ENCODE assay signal across 1 cellular context in the genomic region with DNA sequence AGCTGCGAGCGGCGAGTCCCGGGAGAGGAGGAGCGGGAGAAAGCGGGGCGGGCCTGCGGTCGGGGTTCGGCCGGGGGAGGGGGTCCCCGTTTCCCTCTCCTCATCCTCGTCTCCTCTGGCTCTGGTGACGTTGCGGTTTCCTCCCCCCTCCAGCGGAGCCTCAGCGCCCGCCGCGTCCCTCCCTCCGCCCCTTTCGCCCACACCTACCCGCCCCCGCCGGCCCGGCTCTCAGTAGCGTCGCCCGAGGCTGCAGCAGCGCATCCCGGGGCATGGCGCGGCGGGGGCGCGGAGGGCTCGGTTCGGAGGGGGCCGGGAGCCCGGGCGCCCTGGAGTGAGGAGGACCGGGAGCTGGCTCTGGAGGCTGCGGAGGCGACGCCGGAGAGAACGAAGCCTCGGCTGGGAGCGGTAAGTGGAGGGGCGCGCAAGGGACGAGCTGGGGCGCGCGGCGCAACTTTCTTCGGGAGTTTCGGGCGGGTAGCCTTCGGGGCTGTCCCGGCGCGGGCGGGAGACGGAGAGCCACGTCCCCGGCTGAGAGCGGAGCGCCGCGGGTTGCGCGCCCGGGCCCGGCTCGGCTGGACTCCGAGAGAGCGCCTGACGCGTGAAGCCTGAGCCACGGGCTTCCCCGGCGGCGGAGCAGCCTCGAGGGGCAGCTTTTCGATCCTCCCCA.
A peak's percentile ranks its signal among the peaks of the same experiment; 100 is the strongest.
TF ChIP-seq lines count a peak whose summit lies in the region.

A gene (plus strand): TSS at position 231 of the 667 bp plus-strand sequence. CDS start 28,304 bp downstream, outside the sequence.

TF ChIP-seq in WTC11, 78 proteins besides CTCF, POLR2A, EP300 and RAD21 (continued from another document):
- TF ChIP-seq, protein P1, sequence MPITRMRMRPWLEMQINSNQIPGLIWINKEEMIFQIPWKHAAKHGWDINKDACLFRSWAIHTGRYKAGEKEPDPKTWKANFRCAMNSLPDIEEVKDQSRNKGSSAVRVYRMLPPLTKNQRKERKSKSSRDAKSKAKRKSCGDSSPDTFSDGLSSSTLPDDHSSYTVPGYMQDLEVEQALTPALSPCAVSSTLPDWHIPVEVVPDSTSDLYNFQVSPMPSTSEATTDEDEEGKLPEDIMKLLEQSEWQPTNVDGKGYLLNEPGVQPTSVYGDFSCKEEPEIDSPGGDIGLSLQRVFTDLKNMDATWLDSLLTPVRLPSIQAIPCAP (CRISPR knock-in tag; IDR thresholded peaks at IDR 0.05), result 0 out of 2 replicates have a peak, but pooled peaks have one; percentile 45
- TF ChIP-seq, protein P2, sequence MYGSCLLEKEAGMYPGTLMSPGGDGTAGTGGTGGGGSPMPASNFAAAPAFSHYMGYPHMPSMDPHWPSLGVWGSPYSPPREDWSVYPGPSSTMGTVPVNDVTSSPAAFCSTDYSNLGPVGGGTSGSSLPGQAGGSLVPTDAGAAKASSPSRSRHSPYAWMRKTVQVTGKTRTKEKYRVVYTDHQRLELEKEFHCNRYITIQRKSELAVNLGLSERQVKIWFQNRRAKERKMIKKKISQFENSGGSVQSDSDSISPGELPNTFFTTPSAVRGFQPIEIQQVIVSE (CRISPR knock-in tag; IDR thresholded peaks at IDR 0.05; ENCODE audit: borderline replicate concordance), result no peak
- peak; percentile 41 for TF ChIP-seq FOXP1 (CRISPR knock-in tag; IDR thresholded peaks at IDR 0.05; ENCODE audit: borderline replicate concordance)
TF ChIP-seq in WTC11: peak in this region for 21.
